In the genomic region with DNA sequence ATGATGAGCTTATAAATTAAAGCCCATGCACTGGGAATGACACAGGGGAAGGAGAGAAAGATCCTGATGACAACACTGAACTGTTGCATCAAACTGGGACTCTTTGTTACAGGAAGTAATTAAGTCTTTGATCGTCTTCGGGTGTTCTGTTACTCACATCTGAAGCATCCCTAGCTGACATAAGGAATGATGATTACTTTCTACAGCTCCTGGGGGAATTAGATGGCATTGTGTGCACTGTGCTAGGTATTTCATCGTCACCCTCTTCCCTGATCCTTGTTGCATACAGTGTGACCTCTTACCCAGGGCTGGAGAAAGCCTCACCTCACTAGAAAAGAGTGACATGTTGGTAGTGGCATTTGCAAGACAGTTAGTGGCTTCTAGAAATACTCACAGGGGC, we compare ENCODE assay signal across 24 cellular contexts.
DNase-seq lines count a peak whose midpoint lies in the region; ATAC-seq and TF ChIP-seq lines count a peak whose summit lies in the region.
"Had no signal": no experiment of that assay in that cellular context is flagged by ENCODE, and none has a peak within 500 bp of the region (broad histone marks: within the 10 kb centered on the region; RNA-seq: fewer than 3 reads in every experiment).

No MANE protein-coding gene starts in this region.

- in situ Hi-C loops in GM13977 (cut with MboI; ENCODE audit: low pct_unique_long_range_greater_than_20kb, low sequenced_read_pairs, unreplicated experiment) = no loop called here

- H3K9me2 ChIP-seq in PC-9 (ENCODE audit: insufficient read depth) = no peaks in the 10 kb centered on the region

- H3K27me3 ChIP-seq in PC-9 (ENCODE audit: insufficient read depth, low read depth) = no peaks in the 10 kb centered on the region
- H3K27me3 ChIP-seq: BE2C, heart right ventricle, tibial nerve had no signal

- H3K27ac ChIP-seq in PC-9 (peak overlapping the region; percentile 53), substantia nigra (ENCODE audit: low read depth, low read length, poor library complexity, severe bottlenecking) (no peak overlapping the region)
- H3K27ac ChIP-seq: esophagus muscularis mucosa, heart right ventricle, lower lobe of right lung, tibial nerve had no signal

- no peak for ATAC-seq in GM18858 (IDR thresholded peaks at IDR 0.05; ENCODE audit: unreplicated experiment)
- ATAC-seq: activated CD4-positive, alpha-beta T cell treated with anti-CD3 and anti-CD28 coated beads for 36 hours; activated CD8-positive, alpha-beta memory T cell treated with anti-CD3 and anti-CD28 coated beads, Interleukin-2, amount 10 ng/mL, durations not matched to agents 7 days and 5 days; activated naive CD8-positive, alpha-beta T cell treated with anti-CD3 and anti-CD28 coated beads, Interleukin-2, amount 50 U/mL, for 24 hours; lower lobe of right lung; right cardiac atrium had no signal

- POLR2A ChIA-PET in PC-9 (lab: Charles Lee; ENCODE audit: unreplicated experiment) = no interaction called here

- BruUV-seq in PC-9 (replicated peaks; lab: Mats Ljungman, UMichigan) = no TSS peak

- H3K4me1 ChIP-seq in PC-9 (replicated peaks; ENCODE audit: insufficient read depth) = peaks cover 48% of the 10 kb centered on the region
- H3K4me1 ChIP-seq: BE2C, esophagus muscularis mucosa, HAP-1, lower lobe of right lung had no signal

- CTCF ChIA-PET in PC-9 (lab: Charles Lee) = no interaction called here

- peak overlapping the region; percentile 23 for H3K4me2 ChIP-seq in PC-9

- H3F3A ChIP-seq in PC-9 (ENCODE audit: insufficient read depth, low read depth) = peaks cover 21% of the 10 kb centered on the region; the same call in 1 of the 2 replicates

- no peak overlapping the region for H3K4me3 ChIP-seq in PC-9
- H3K4me3 ChIP-seq: esophagus muscularis mucosa, HAP-1, heart right ventricle, lower lobe of right lung, tibial nerve had no signal

- H3K79me2 ChIP-seq in PC-9 (ENCODE audit: low read depth) = no peaks in the 10 kb centered on the region

- no peaks in the 10 kb centered on the region for H4K20me1 ChIP-seq in PC-9 (ENCODE audit: insufficient read depth)

- H2AFZ ChIP-seq in PC-9 = no peak overlapping the region

- TF ChIP-seq CTCF in PC-9 (conservative IDR thresholded peaks at IDR 0.05) = no peak
- TF ChIP-seq CTCF in GM13977 (IDR thresholded peaks at IDR 0.05; ENCODE audit: extremely low read depth, insufficient read depth, missing control alignments) = no peak

- no peaks in the 10 kb centered on the region for H3K36me3 ChIP-seq in PC-9 (ENCODE audit: low read depth)
- H3K36me3 ChIP-seq: BE2C, esophagus muscularis mucosa, HAP-1, heart right ventricle, lower lobe of right lung, tibial nerve had no signal

- no peaks in the 10 kb centered on the region for H3K9me3 ChIP-seq in PC-9 (ENCODE audit: insufficient read depth, low read depth)
- H3K9me3 ChIP-seq: BE2C, esophagus muscularis mucosa, HAP-1, heart right ventricle, lower lobe of right lung, tibial nerve had no signal

- intact Hi-C loops in PC-9 (cut with micrococcal nuclease; ENCODE audit: unreplicated experiment) = no loop called here

- peak; percentile 21 for DNase-seq in GM04504 (ENCODE audit: low read depth)
- peak in 1 of 2 experiments; percentile 85 for DNase-seq in PC-9
- peak; percentile 56 for DNase-seq in fibroblast of gingiva (ENCODE audit: low read depth)
- peak; percentile 47 for DNase-seq in renal cortical epithelial cell (ENCODE audit: low read depth)
- no peak for DNase-seq in GM13977 (ENCODE audit: low spot score)
- DNase-seq in NCI-H1417 treated with DMSO at 0.1 percent for 48 hours (lab: John Stamatoyannopoulos, UW) = no peak
- no peak for DNase-seq in substantia nigra (lab: John Stamatoyannopoulos, UW)
- DNase-seq: activated CD4-positive, alpha-beta T cell treated with anti-CD3 and anti-CD28 coated beads for 36 hours; activated CD8-positive, alpha-beta memory T cell treated with anti-CD3 and anti-CD28 coated beads, Interleukin-2, amount 10 ng/mL, durations not matched to agents 7 days and 5 days; activated effector memory CD4-positive, alpha-beta T cell treated with Interleukin-2 at 50 U/mL for 16 hours; activated naive CD8-positive, alpha-beta T cell treated with anti-CD3 and anti-CD28 coated beads, Interleukin-2, amount 50 U/mL, for 24 hours; BE2C; caudate nucleus; heart right ventricle; immature natural killer cell; lower lobe of right lung; NCI-H187 treated with DMSO at 0.1 percent for 48 hours; NCI-H446; right cardiac atrium; stimulated activated naive CD4-positive, alpha-beta T cell had no signal

Comparison
In these comparisons a context has a peak if more than half of its experiments do, and no peak if none do; other contexts are left out.
1. DNase-seq: peak in GM04504 (single experiment), fibroblast of gingiva (single experiment) and renal cortical epithelial cell (single experiment); none in GM13977 (single experiment), NCI-H1417 treated with DMSO at 0.1 percent for 48 hours (single experiment) and substantia nigra (0 of 49).